14 cellular contexts compared by ENCODE assay signal in the genomic region with DNA sequence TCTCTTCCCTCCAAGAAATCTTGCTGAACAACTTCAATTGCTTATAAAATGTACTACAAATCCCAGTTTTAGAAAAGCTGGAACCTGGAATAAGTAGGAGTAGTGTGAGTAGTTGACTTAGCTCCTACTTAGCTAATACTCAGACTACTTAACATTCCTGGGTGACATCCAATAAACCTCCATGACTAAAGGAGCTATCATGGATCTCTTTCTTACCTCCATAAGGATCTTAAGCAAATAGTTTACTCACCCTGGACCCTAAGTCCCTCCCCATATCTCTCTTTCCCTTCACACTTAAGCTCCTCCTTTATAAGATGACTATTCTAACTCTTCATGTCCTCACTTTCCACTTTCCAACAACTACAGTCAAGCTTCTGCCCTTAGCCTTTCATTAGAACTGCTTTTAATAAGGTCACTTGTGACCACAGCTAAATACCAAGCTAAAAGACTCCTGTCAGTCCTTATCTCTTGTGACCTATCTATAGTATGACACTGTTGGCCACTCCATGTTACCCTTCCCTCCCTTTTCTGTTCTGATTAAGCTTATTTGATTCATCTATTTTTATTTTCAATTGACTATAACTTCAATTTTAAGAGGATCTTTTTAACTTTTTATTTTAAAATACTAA.
A peak's percentile ranks its signal among the peaks of the same experiment; 100 is the strongest.
DNase-seq lines count a peak whose midpoint lies in the region; ATAC-seq and TF ChIP-seq lines count a peak whose summit lies in the region.
"Had no signal": no experiment of that assay in that cellular context is flagged by ENCODE, and none has a peak within 500 bp of the region (broad histone marks: within the 10 kb centered on the region; RNA-seq: fewer than 3 reads in every experiment).

No MANE protein-coding gene starts in this region.

- H2AFZ ChIP-seq in mammary epithelial cell (ENCODE audit: low read depth, low read length) (no peak overlapping the region), OCI-LY7 (ENCODE audit: low read length) (no peak overlapping the region)

- no peaks in the 10 kb centered on the region for H3K9me2 ChIP-seq in OCI-LY7 (ENCODE audit: insufficient read depth, low read length)

- H3K27me3 ChIP-seq in mammary epithelial cell (ENCODE audit: insufficient read depth, low read length): no peaks in the 10 kb centered on the region
- H3K27me3 ChIP-seq in left lung: no peaks in the 10 kb centered on the region

- H3K9ac ChIP-seq in mammary epithelial cell (ENCODE audit: insufficient read depth, low read length): no peak overlapping the region
- H3K9ac ChIP-seq: KMS-11 had no signal

- no peak overlapping the region for H3K4me2 ChIP-seq in mammary epithelial cell (ENCODE audit: insufficient read depth, low read depth, low read length)
- H3K4me2 ChIP-seq in OCI-LY7 (ENCODE audit: low read length): no peak overlapping the region
- H3K4me2 ChIP-seq: KMS-11 had no signal

- DNase-seq in Daoy (ENCODE audit: low read depth): peak; percentile 61
- DNase-seq in NCI-H226: peak; percentile 73
- DNase-seq in mammary epithelial cell: peak; percentile 68
- DNase-seq in left lung: no peak
- no peak for DNase-seq in OCI-LY7 (ENCODE audit: low spot score)
- no peak for DNase-seq in midbrain (lab: John Stamatoyannopoulos, UW)
- DNase-seq: activated B cell treated with CpG ODN at 0.5 μM for 24 hours; activated gamma-delta T cell treated with Interleukin-2 at 50 U/mL for 16 hours; NCI-H1417 treated with DMSO at 0.1 percent for 48 hours; NCI-H345; stimulated activated CD4-positive, alpha-beta T cell treated with anti-CD3 and anti-CD28 coated beads, Interleukin-4, amount 100 ng/mL, for 4 hours had no signal

- H4K20me1 ChIP-seq in mammary epithelial cell (ENCODE audit: insufficient read depth, low read length) (no peaks in the 10 kb centered on the region), OCI-LY7 (ENCODE audit: insufficient read depth, low read length) (no peaks in the 10 kb centered on the region)

- intact Hi-C loops in mammary epithelial cell (cut with micrococcal nuclease) (loop anchor here (5.0 kb wide), 1 partner anchor 111 kb away; no protein-coding TSS in a partner anchor), left lung (cut with DNase I) (no loop called here), OCI-LY7 (cut with micrococcal nuclease; ENCODE audit: unreplicated experiment) (no loop called here)

- dilution Hi-C loops in mammary epithelial cell (cut with HindIII; ENCODE audit: low sequenced_read_pairs): no loop called here

- ATAC-seq in left lung (peak; percentile 92), HG03354 (IDR thresholded peaks at IDR 0.05; ENCODE audit: poor library complexity, severe bottlenecking, unreplicated experiment) (no peak), GM21717 (IDR thresholded peaks at IDR 0.05; ENCODE audit: unreplicated experiment) (no peak)

- H3K79me2 ChIP-seq in mammary epithelial cell (ENCODE audit: insufficient read depth, low read length): no peaks in the 10 kb centered on the region
- no peaks in the 10 kb centered on the region for H3K79me2 ChIP-seq in OCI-LY7 (ENCODE audit: insufficient read depth, low read depth, low read length)

- H3K9me3 ChIP-seq in mammary epithelial cell (replicated peaks; ENCODE audit: insufficient read depth, low read length) (no peaks in the 10 kb centered on the region), left lung (no peaks in the 10 kb centered on the region), OCI-LY7 (ENCODE audit: low read length) (no peaks in the 10 kb centered on the region)

- POLR2A ChIA-PET in OCI-LY7 (lab: Charles Lee): interaction anchor here (0.5 to 1.2 kb wide), 6 partner anchors 13 to 1123 kb away, joined by 3 to 5 read pairs (median 3); no protein-coding TSS in a partner anchor

- CTCF ChIA-PET in mammary epithelial cell (lab: Charles Lee; ENCODE audit: low non-redundant PET) (no interaction called here), OCI-LY7 (lab: Charles Lee; ENCODE audit: unreplicated experiment) (interaction anchor here (0.6 to 1.1 kb wide), 2 partner anchors 110 to 1389 kb away, joined by 3 read pairs; no protein-coding TSS in a partner anchor)

- no peak overlapping the region for H3K27ac ChIP-seq in mammary epithelial cell (ENCODE audit: insufficient read depth, low read depth, low read length)
- no peak overlapping the region for H3K27ac ChIP-seq in left lung
- no peak overlapping the region for H3K27ac ChIP-seq in OCI-LY7 (ENCODE audit: low read depth, low read length, poor library complexity, severe bottlenecking)
- H3K27ac ChIP-seq: KMS-11 had no signal

- H3K4me3 ChIP-seq in mammary epithelial cell (replicated peaks in 1 of 3; ENCODE audit: insufficient read depth in 1 of 3, low read depth in 2 of 3, low read length in 3 of 3) (no peak overlapping the region), left lung (no peak overlapping the region), OCI-LY7 (ENCODE audit: low read depth, low read length, poor library complexity, severe bottlenecking) (no peak overlapping the region)

- no peak for TF ChIP-seq CTCF in mammary epithelial cell (conservative IDR thresholded peaks at IDR 0.05 in 1 of 2, IDR thresholded peaks at IDR 0.05 in 1 of 2; ENCODE audit: extremely low read depth in 1 of 2, insufficient read depth in 1 of 2, low read depth in 1 of 2, low read length in 2 of 2)
- no peak for TF ChIP-seq CTCF in left lung (IDR thresholded peaks at IDR 0.05)
- TF ChIP-seq CTCF in OCI-LY7 (conservative IDR thresholded peaks at IDR 0.05; ENCODE audit: low read length): no peak

- in situ Hi-C loops in mammary epithelial cell (cut with MboI; ENCODE audit: low sequenced_read_pairs in 2 of 2): no loop called here

- BruUV-seq in mammary epithelial cell (replicated peaks; lab: Mats Ljungman, UMichigan): no TSS peak
- no TSS peak for BruUV-seq in OCI-LY7 (replicated peaks; lab: Mats Ljungman, UMichigan)

- H3K4me1 ChIP-seq in mammary epithelial cell (ENCODE audit: insufficient read depth, low read length) (no peaks in the 10 kb centered on the region), left lung (no peaks in the 10 kb centered on the region), OCI-LY7 (ENCODE audit: insufficient read depth, low read length, poor library complexity, severe bottlenecking) (no peaks in the 10 kb centered on the region)

- no peaks in the 10 kb centered on the region for H3K36me3 ChIP-seq in mammary epithelial cell (ENCODE audit: insufficient read depth, low read length)
- no peaks in the 10 kb centered on the region for H3K36me3 ChIP-seq in left lung
- no peaks in the 10 kb centered on the region for H3K36me3 ChIP-seq in OCI-LY7 (ENCODE audit: insufficient read depth, low read length)

Comparison
In these comparisons a context has a peak if more than half of its experiments do, and no peak if none do; other contexts are left out.
1. DNase-seq: peak in Daoy (single experiment), NCI-H226 (single experiment) and mammary epithelial cell (single experiment); none in left lung (0 of 2), OCI-LY7 (single experiment) and midbrain (single experiment).